In genomic region chr18:9860682-9861081, GRCh38 we compare ENCODE assay signal across 26 cellular contexts. TPM values are rescaled to one million over a fixed set of nuclear protein-coding genes. Genes with fewer than 3 reads are reported as not detected.
"Had no signal": no experiment of that assay in that cellular context is flagged by ENCODE, and none has a peak within 500 bp of the region (broad histone marks: within the 10 kb centered on the region; RNA-seq: fewer than 3 reads in every experiment).

No MANE protein-coding gene starts in this region.

- H3K27ac ChIP-seq: breast epithelium, PC-9, SK-N-MC, VCaP had no signal

- H3K4me3 ChIP-seq: breast epithelium, K562, PC-9, SK-N-MC had no signal

- H3K4me3 Mint-ChIP-seq: activated CD8-positive, alpha-beta T cell treated with anti-CD3 and anti-CD28 coated beads for 36 hours; activated naive CD8-positive, alpha-beta T cell treated with anti-CD3 and anti-CD28 coated beads, Interleukin-2, amount 10 ng/mL, durations not matched to agents 7 days and 5 days; activated T-cell treated with anti-CD3 and anti-CD28 coated beads, Interleukin-2, amount 50 U/mL, for 72 hours; T-cell had no signal

- ATAC-seq: activated CD8-positive, alpha-beta T cell treated with anti-CD3 and anti-CD28 coated beads for 36 hours; K562; T-cell had no signal

- H3K4me2 ChIP-seq: PC-9 had no signal

- H3K4me1 Mint-ChIP-seq: T-cell had no signal

- H2AFZ ChIP-seq: PC-9 had no signal

- H3K36me3 Mint-ChIP-seq: activated naive CD8-positive, alpha-beta T cell treated with anti-CD3 and anti-CD28 coated beads, Interleukin-2, amount 10 ng/mL, durations not matched to agents 7 days and 5 days had no signal

- H3K27ac Mint-ChIP-seq: activated CD8-positive, alpha-beta T cell treated with anti-CD3 and anti-CD28 coated beads for 36 hours; activated naive CD8-positive, alpha-beta T cell treated with anti-CD3 and anti-CD28 coated beads, Interleukin-2, amount 10 ng/mL, durations not matched to agents 7 days and 5 days; activated T-cell treated with anti-CD3 and anti-CD28 coated beads, Interleukin-2, amount 50 U/mL, for 72 hours; T-cell had no signal

- DNase-seq: activated CD4-positive, alpha-beta T cell treated with anti-CD3 and anti-CD28 coated beads for 4 hours; activated CD4-positive, CD25-positive, alpha-beta regulatory T cell; activated CD8-positive, alpha-beta memory T cell treated with anti-CD3 and anti-CD28 coated beads, Interleukin-2, amount 50 U/mL, for 4 hours; activated CD8-positive, alpha-beta T cell treated with anti-CD3 and anti-CD28 coated beads for 36 hours; activated gamma-delta T cell treated with Interleukin-2 at 50 U/mL for 16 hours; activated naive CD4-positive, alpha-beta T cell treated with anti-CD3 and anti-CD28 coated beads, Interleukin-2, amount 50 U/mL, for 16 hours; activated naive CD8-positive, alpha-beta T cell treated with anti-CD3 and anti-CD28 coated beads, Interleukin-2, amount 10 ng/mL, durations not matched to agents 7 days and 5 days; activated T-cell treated with anti-CD3 and anti-CD28 coated beads, Interleukin-2, amount 50 U/mL, for 72 hours; aorta; central memory CD4-positive, alpha-beta T cell; Kasumi-1; NCI-H1105 treated with DMSO at 0.1 percent for 48 hours; NCI-H146; NCI-H187 treated with DMSO at 0.1 percent for 48 hours; NCI-H2081 treated with DMSO at 0.1 percent for 48 hours; NCI-H2171 treated with DMSO at 0.1 percent for 48 hours; NCI-H226; NCI-H69; PC-9; SIG-M5; T-cell; T1000 had no signal

- H3K36me3 ChIP-seq: breast epithelium had no signal

- H3K27me3 ChIP-seq: breast epithelium had no signal

RNA-seq across cellular contexts. Expression of gene TXNDC2, which starts 25.1 kb away (rescaled TPM):
- total RNA-seq: activated CD8-positive, alpha-beta T cell treated with anti-CD3 and anti-CD28 coated beads for 36 hours; activated naive CD8-positive, alpha-beta T cell treated with anti-CD3 and anti-CD28 coated beads, Interleukin-2, amount 10 ng/mL, durations not matched to agents 7 days and 5 days; activated T-cell treated with anti-CD3 and anti-CD28 coated beads, Interleukin-2, amount 50 U/mL, for 72 hours; T-cell had no signal
